11 cellular contexts compared by ENCODE assay signal in the genomic region with DNA sequence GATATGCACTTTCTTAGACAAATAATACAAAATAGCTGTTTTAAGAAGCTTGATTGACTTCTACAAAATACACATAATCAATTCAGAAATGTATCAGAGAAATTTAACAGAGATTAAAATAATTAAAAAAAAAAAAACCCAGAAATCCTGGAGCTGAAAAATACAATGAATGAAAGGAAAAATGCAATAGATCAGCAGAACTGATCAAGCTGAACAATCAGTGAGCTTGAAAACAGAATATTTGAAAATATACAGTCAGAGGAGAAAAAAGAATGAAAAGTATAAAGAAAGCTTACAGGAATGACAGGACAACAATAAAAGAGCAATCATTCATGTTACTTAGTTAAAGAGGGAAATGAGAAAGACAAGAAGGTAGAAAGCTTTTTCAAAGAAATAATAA. TPM values are rescaled to one million over a fixed set of nuclear protein-coding genes. Genes with fewer than 3 reads are reported as not detected.
"Had no signal": no experiment of that assay in that cellular context is flagged by ENCODE, and none has a peak within 500 bp of the region (broad histone marks: within the 10 kb centered on the region; RNA-seq: fewer than 3 reads in every experiment).

No MANE protein-coding gene starts in this region.

- H2AFZ ChIP-seq: GM23248 had no signal

- H3K9ac ChIP-seq: GM23248 had no signal

- FAIRE-seq: H1, H54 had no signal

- H3K4me3 ChIP-seq: GM23248 had no signal

- H3K27ac ChIP-seq: GM23248, HL-60 had no signal

- DNase-seq: GM23248, H9, HCEC 1CT, HFFc6, Kasumi-1, KG1 had no signal

RNA-seq across cellular contexts. Expression of gene IL33, which starts 41.7 kb away (rescaled TPM):
- total RNA-seq: H1, H9, HT1080 had no signal
- polyA plus RNA-seq: H1, IgD-negative memory B cell had no signal
